In the genomic region with DNA sequence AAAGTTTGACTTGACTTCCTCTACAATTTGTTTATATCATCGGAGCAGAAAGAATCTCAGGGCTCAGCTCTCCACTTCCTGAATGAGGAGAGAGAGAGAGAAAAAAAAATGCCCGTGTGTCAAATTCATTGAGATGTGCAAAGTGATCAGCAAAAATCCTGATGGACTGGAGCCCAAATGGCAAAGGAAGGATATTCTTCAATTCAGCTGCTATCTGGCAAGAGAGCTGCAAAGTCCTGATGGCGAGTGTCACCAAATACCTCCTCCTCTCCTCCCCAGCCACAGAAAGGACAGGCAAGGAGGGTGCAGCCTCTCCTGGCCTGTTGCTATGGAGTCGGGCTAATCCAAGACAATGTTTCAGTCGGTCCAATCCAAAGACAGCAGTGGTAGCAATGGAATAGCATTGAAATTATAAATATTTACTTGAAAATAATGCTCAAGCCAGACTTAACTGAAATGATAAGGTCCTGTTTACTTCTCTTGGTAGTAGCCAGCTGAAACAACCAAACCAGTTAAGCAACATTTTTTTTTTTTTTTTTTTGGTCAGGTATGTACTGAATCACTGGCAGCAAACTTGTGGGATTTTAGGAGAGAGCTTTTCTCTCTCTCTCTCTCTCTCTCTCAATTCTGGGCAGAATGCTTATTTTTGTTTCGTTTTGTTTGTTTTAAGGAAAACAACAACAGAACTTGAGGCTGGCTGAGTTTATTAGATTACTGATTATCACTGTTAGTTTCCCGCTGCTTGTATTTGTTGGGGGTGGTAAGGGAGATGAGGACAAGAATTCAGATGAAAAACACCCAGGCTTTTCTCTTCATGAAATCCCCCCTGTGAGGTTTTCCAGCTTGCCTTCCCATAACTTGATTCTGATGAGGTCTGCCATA, we compare ENCODE assay signal across 8 cellular contexts.
A peak's percentile ranks its signal among the peaks of the same experiment; 100 is the strongest.
DNase-seq lines count a peak whose midpoint lies in the region; ATAC-seq and TF ChIP-seq lines count a peak whose summit lies in the region.

No MANE protein-coding gene starts in this region.

- peaks cover 51% of the 10 kb centered on the region for H3K4me1 Mint-ChIP-seq in activated CD4-positive, alpha-beta T cell treated with anti-CD3 and anti-CD28 coated beads, Interleukin-2, amount 10 ng/mL, durations not matched to agents 24 days and 14 days

- peak; percentile 70 for ATAC-seq in left lobe of liver

- H3K9me3 ChIP-seq in mammary epithelial cell (replicated peaks; ENCODE audit: insufficient read depth, low read length) (no peaks in the 10 kb centered on the region), suprapubic skin (no peaks in the 10 kb centered on the region)

- H3K27ac ChIP-seq in mammary epithelial cell (ENCODE audit: insufficient read depth, low read depth, low read length) (peak overlapping the region; percentile 91), suprapubic skin (peak overlapping the region; percentile 91)

- H4K20me1 ChIP-seq in mammary epithelial cell (ENCODE audit: insufficient read depth, low read length): no peaks in the 10 kb centered on the region

- in situ Hi-C loops in mammary epithelial cell (cut with MboI; ENCODE audit: low sequenced_read_pairs in 2 of 2): no loop called here

- intact Hi-C loops in activated CD4-positive, alpha-beta T cell treated with anti-CD3 and anti-CD28 coated beads, Interleukin-2, amount 10 ng/mL, durations not matched to agents 24 days and 14 days (cut with micrococcal nuclease): loop anchor here (5.0 kb wide), 1 partner anchor 179 kb away; no protein-coding TSS in a partner anchor
- intact Hi-C loops in mammary epithelial cell (cut with micrococcal nuclease): loop anchor here (2.0 to 5.0 kb wide), 5 partner anchors 36 to 129 kb away; no protein-coding TSS in a partner anchor

- no peaks in the 10 kb centered on the region for H3K27me3 ChIP-seq in mammary epithelial cell (ENCODE audit: insufficient read depth, low read length)
- H3K27me3 ChIP-seq in suprapubic skin: no peaks in the 10 kb centered on the region

- peak overlapping the region; percentile 16 to 29 (median 23) for H3K4me3 ChIP-seq in mammary epithelial cell (replicated peaks in 1 of 3; ENCODE audit: insufficient read depth in 1 of 3, low read depth in 2 of 3, low read length in 3 of 3)
- H3K4me3 ChIP-seq in suprapubic skin: peak overlapping the region; percentile 6

- peak overlapping the region; percentile 91 for H3K27ac Mint-ChIP-seq in activated CD4-positive, alpha-beta T cell treated with anti-CD3 and anti-CD28 coated beads, Interleukin-2, amount 10 ng/mL, durations not matched to agents 24 days and 14 days

- H3K27me3 Mint-ChIP-seq in activated CD4-positive, alpha-beta T cell treated with anti-CD3 and anti-CD28 coated beads, Interleukin-2, amount 10 ng/mL, durations not matched to agents 24 days and 14 days: no peaks in the 10 kb centered on the region

- H3K36me3 ChIP-seq in mammary epithelial cell (ENCODE audit: insufficient read depth, low read length): no peaks in the 10 kb centered on the region
- H3K36me3 ChIP-seq in suprapubic skin: no peaks in the 10 kb centered on the region

- TF ChIP-seq POLR2A in suprapubic skin (IDR thresholded peaks at IDR 0.05): no peak

- BruUV-seq in mammary epithelial cell (replicated peaks; lab: Mats Ljungman, UMichigan): no TSS peak

- 6% methylated on average over 7 of the region's 7 CpGs for WGBS in mammary epithelial cell (ENCODE audit: low coverage, missing lambda C conversion rate)
- WGBS in suprapubic skin: 14% methylated on average over 7 of the region's 7 CpGs

- H3K4me3 Mint-ChIP-seq in activated CD4-positive, alpha-beta T cell treated with anti-CD3 and anti-CD28 coated beads, Interleukin-2, amount 10 ng/mL, durations not matched to agents 24 days and 14 days: peak overlapping the region; percentile 68

- H3K36me3 Mint-ChIP-seq in activated CD4-positive, alpha-beta T cell treated with anti-CD3 and anti-CD28 coated beads, Interleukin-2, amount 10 ng/mL, durations not matched to agents 24 days and 14 days (ENCODE audit: low read depth): no peaks in the 10 kb centered on the region

- dilution Hi-C loops in mammary epithelial cell (cut with HindIII; ENCODE audit: low sequenced_read_pairs): no loop called here

- H3K9me3 Mint-ChIP-seq in activated CD4-positive, alpha-beta T cell treated with anti-CD3 and anti-CD28 coated beads, Interleukin-2, amount 10 ng/mL, durations not matched to agents 24 days and 14 days: no peaks in the 10 kb centered on the region

- no peak for TF ChIP-seq EP300 in suprapubic skin (IDR thresholded peaks at IDR 0.05)

- CTCF ChIA-PET in mammary epithelial cell (lab: Charles Lee; ENCODE audit: low non-redundant PET): interaction anchor here (0.6 to 0.7 kb wide), 4 partner anchors 47 to 215 kb away, joined by 3 to 6 read pairs (median 6); no protein-coding TSS in a partner anchor

- H3K4me2 ChIP-seq in mammary epithelial cell (ENCODE audit: insufficient read depth, low read depth, low read length): peak overlapping the region; percentile 85

- H2AFZ ChIP-seq in mammary epithelial cell (ENCODE audit: low read depth, low read length): peak overlapping the region; percentile 74

- peak; percentile 72 for DNase-seq in activated CD4-positive, alpha-beta T cell treated with anti-CD3 and anti-CD28 coated beads, Interleukin-2, amount 10 ng/mL, durations not matched to agents 24 days and 14 days
- DNase-seq in activated CD4-positive, alpha-beta T cell treated with anti-CD3 and anti-CD28 coated beads for 48 hours: no peak
- DNase-seq in NCI-H526 treated with DMSO at 0.1 percent for 48 hours (lab: John Stamatoyannopoulos, UW) (peak; percentile 36), mammary epithelial cell (peak; percentile 81), left lobe of liver (ENCODE audit: low spot score) (peak; percentile 56), suprapubic skin (ENCODE audit: low spot score in 2 of 2) (no peak), NCI-H146 (lab: John Stamatoyannopoulos, UW) (no peak)
- DNase-seq in NK-92 treated with Interleukin-12 subunit alpha and Interleukin-12 subunit beta, amount 100 ng/mL, for 24 hours (lab: John Stamatoyannopoulos, UW): no peak

- TF ChIP-seq CTCF in mammary epithelial cell (conservative IDR thresholded peaks at IDR 0.05 in 1 of 2, IDR thresholded peaks at IDR 0.05 in 1 of 2; ENCODE audit: extremely low read depth in 1 of 2, insufficient read depth in 1 of 2, low read depth in 1 of 2, low read length in 2 of 2) (no peak), suprapubic skin (IDR thresholded peaks at IDR 0.05) (no peak)

- peak overlapping the region; percentile 51 for H3K9ac ChIP-seq in mammary epithelial cell (ENCODE audit: insufficient read depth, low read length)

- H3K4me1 ChIP-seq in mammary epithelial cell (ENCODE audit: insufficient read depth, low read length) (peaks cover 41% of the 10 kb centered on the region), suprapubic skin (peaks cover 52% of the 10 kb centered on the region)

- H3K79me2 ChIP-seq in mammary epithelial cell (ENCODE audit: insufficient read depth, low read length): no peaks in the 10 kb centered on the region

Comparison
In these comparisons a context has a peak if more than half of its experiments do, and no peak if none do; other contexts are left out.
1. DNase-seq: peak in activated CD4-positive, alpha-beta T cell treated with anti-CD3 and anti-CD28 coated beads, Interleukin-2, amount 10 ng/mL, durations not matched to agents 24 days and 14 days (single experiment), NCI-H526 treated with DMSO at 0.1 percent for 48 hours (single experiment), mammary epithelial cell (single experiment) and left lobe of liver (single experiment); none in activated CD4-positive, alpha-beta T cell treated with anti-CD3 and anti-CD28 coated beads for 48 hours (single experiment), suprapubic skin (0 of 2), NK-92 treated with Interleukin-12 subunit alpha and Interleukin-12 subunit beta, amount 100 ng/mL, for 24 hours (single experiment) and NCI-H146 (single experiment).